ENCODE assay signal across 11 cellular contexts in genomic region chr19:46620267-46620666, GRCh38. TPM values are rescaled to one million over a fixed set of nuclear protein-coding genes. Genes with fewer than 3 reads are reported as not detected.
DNase-seq lines count a peak whose midpoint lies in the region; ATAC-seq and TF ChIP-seq lines count a peak whose summit lies in the region.
"Had no signal": no experiment of that assay in that cellular context is flagged by ENCODE, and none has a peak within 500 bp of the region (broad histone marks: within the 10 kb centered on the region; RNA-seq: fewer than 3 reads in every experiment).

No MANE protein-coding gene starts in this region.

- H3K9me3 ChIP-seq in CD4-positive, CD25-positive, alpha-beta regulatory T cell (ENCODE audit: control insufficient read depth in 2 of 2, low read length in 2 of 2), result no peaks in the 10 kb centered on the region
- no peaks in the 10 kb centered on the region for H3K9me3 ChIP-seq in HEK293 (ENCODE audit: control insufficient read depth, insufficient read depth, low read depth, low read length)

- no peaks in the 10 kb centered on the region for H3K36me3 ChIP-seq in CD4-positive, CD25-positive, alpha-beta regulatory T cell (ENCODE audit: control insufficient read depth, insufficient read depth, low read length)
- H3K36me3 ChIP-seq in HEK293 (ENCODE audit: control insufficient read depth in 2 of 2, insufficient read depth in 1 of 2, low read length in 2 of 2) (no peaks in the 10 kb centered on the region), rectal smooth muscle tissue (ENCODE audit: control insufficient read depth, insufficient read depth, low read length) (no peaks in the 10 kb centered on the region)

- no peak for TF ChIP-seq CTCF in HEK293 (tag by site-specific recombination; IDR thresholded peaks at IDR 0.05)

- H3K9ac ChIP-seq in rectal smooth muscle tissue (ENCODE audit: low read length), result no peak overlapping the region

- POLR2A ChIA-PET in HEK293 (lab: Yijun Ruan, JAX), result interaction anchor here (0.6 to 1.7 kb wide), 3 partner anchors 15 to 147 kb away, joined by 3 to 5 read pairs (median 3); partner anchors contain the start of gene CALM3

- no peak overlapping the region for H3K4me3 ChIP-seq in CD4-positive, CD25-positive, alpha-beta regulatory T cell (ENCODE audit: low read depth, low read length)
- H3K4me3 ChIP-seq in HEK293 (ENCODE audit: low read depth, low read length) (no peak overlapping the region), rectal smooth muscle tissue (ENCODE audit: low read length) (no peak overlapping the region)

- no peak for ATAC-seq in CD4-positive, CD25-positive, alpha-beta regulatory T cell (ENCODE audit: low read depth in 2 of 2)
- ATAC-seq in GM18907 (IDR thresholded peaks at IDR 0.05; ENCODE audit: unreplicated experiment), result no peak

- H3K36me3 Mint-ChIP-seq in CD4-positive, CD25-positive, alpha-beta regulatory T cell, result no peaks in the 10 kb centered on the region
- H3K36me3 Mint-ChIP-seq: activated CD8-positive, alpha-beta memory T cell treated with anti-CD3 and anti-CD28 coated beads, Interleukin-2, amount 10 ng/mL, durations not matched to agents 7 days and 5 days had no signal

- peak overlapping the region in 1 of 3 donors; percentile 98 for H3K27ac Mint-ChIP-seq in CD4-positive, CD25-positive, alpha-beta regulatory T cell

- H3K4me3 Mint-ChIP-seq in CD4-positive, CD25-positive, alpha-beta regulatory T cell, result peak overlapping the region; percentile 22 to 91 (median 88)

- H3K27ac ChIP-seq in CD4-positive, CD25-positive, alpha-beta regulatory T cell (ENCODE audit: insufficient read depth, low read length, poor library complexity, severe bottlenecking), result peak overlapping the region; percentile 76
- H3K27ac ChIP-seq in HEK293 (ENCODE audit: extremely low read depth, low read depth, low read length) (no peak overlapping the region), cingulate gyrus (ENCODE audit: low read depth, low read length) (peak overlapping the region; percentile 20), rectal smooth muscle tissue (ENCODE audit: low read depth, low read length) (peak overlapping the region; percentile 85)

- CTCF ChIA-PET in HEK293 (lab: Yijun Ruan, JAX), result interaction anchor here (0.6 to 14.6 kb wide), 3 partner anchors 13 to 177 kb away, joined by 4 to 327 read pairs (median 6); partner anchors contain the start of gene DACT3

- peaks cover 5 to 78% (median 34%) of the 10 kb centered on the region in 4 donors for H3K4me1 Mint-ChIP-seq in CD4-positive, CD25-positive, alpha-beta regulatory T cell

- H3K4me1 ChIP-seq in CD4-positive, CD25-positive, alpha-beta regulatory T cell (ENCODE audit: control insufficient read depth, insufficient read depth, low read length, poor library complexity, severe bottlenecking), result peaks cover 77% of the 10 kb centered on the region
- H3K4me1 ChIP-seq in HEK293 (ENCODE audit: control insufficient read depth, insufficient read depth, low read length) (no peaks in the 10 kb centered on the region), rectal smooth muscle tissue (ENCODE audit: control insufficient read depth, insufficient read depth, low read length) (peaks cover 33% of the 10 kb centered on the region)

- no peak for DNase-seq in CD4-positive, CD25-positive, alpha-beta regulatory T cell
- DNase-seq in mucosa of gallbladder (ENCODE audit: low spot score) (no peak), NCI-H187 treated with DMSO at 0.1 percent for 48 hours (lab: John Stamatoyannopoulos, UW) (no peak)
- DNase-seq: SW 1271 had no signal

- no peaks in the 10 kb centered on the region for H3K27me3 ChIP-seq in CD4-positive, CD25-positive, alpha-beta regulatory T cell (ENCODE audit: control insufficient read depth, insufficient read depth, low read length)
- H3K27me3 ChIP-seq in rectal smooth muscle tissue (ENCODE audit: control insufficient read depth, insufficient read depth, low read length), result no peaks in the 10 kb centered on the region

- H3K27me3 Mint-ChIP-seq in CD4-positive, CD25-positive, alpha-beta regulatory T cell, result no peaks in the 10 kb centered on the region
- H3K27me3 Mint-ChIP-seq: activated CD8-positive, alpha-beta memory T cell treated with anti-CD3 and anti-CD28 coated beads, Interleukin-2, amount 10 ng/mL, durations not matched to agents 7 days and 5 days had no signal

- H3K9me3 Mint-ChIP-seq in CD4-positive, CD25-positive, alpha-beta regulatory T cell, result peaks cover 0 to 2% (median 0%) of the 10 kb centered on the region in 7 donors

TF ChIP-seq in HEK293, 187 proteins besides CTCF, POLR2A, EP300 and RAD21:
- no peak for TF ChIP-seq ZNF184 (tag by site-specific recombination; IDR thresholded peaks at IDR 0.05)
- TF ChIP-seq, protein P1, sequence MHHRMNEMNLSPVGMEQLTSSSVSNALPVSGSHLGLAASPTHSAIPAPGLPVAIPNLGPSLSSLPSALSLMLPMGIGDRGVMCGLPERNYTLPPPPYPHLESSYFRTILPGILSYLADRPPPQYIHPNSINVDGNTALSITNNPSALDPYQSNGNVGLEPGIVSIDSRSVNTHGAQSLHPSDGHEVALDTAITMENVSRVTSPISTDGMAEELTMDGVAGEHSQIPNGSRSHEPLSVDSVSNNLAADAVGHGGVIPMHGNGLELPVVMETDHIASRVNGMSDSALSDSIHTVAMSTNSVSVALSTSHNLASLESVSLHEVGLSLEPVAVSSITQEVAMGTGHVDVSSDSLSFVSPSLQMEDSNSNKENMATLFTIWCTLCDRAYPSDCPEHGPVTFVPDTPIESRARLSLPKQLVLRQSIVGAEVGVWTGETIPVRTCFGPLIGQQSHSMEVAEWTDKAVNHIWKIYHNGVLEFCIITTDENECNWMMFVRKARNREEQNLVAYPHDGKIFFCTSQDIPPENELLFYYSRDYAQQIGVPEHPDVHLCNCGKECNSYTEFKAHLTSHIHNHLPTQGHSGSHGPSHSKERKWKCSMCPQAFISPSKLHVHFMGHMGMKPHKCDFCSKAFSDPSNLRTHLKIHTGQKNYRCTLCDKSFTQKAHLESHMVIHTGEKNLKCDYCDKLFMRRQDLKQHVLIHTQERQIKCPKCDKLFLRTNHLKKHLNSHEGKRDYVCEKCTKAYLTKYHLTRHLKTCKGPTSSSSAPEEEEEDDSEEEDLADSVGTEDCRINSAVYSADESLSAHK (tag by site-specific recombination; IDR thresholded peaks at IDR 0.05), result no peak
- TF ChIP-seq ZNF114 (tag by site-specific recombination; IDR thresholded peaks at IDR 0.05), result no peak
- TF ChIP-seq IKZF3 (tag by site-specific recombination; IDR thresholded peaks at IDR 0.05), result no peak
- 0 out of 2 replicates have a peak, but pooled peaks have one; percentile 13 for TF ChIP-seq SCRT2 (tag by site-specific recombination; IDR thresholded peaks at IDR 0.05)
- no peak for TF ChIP-seq FEZF1 (tag by site-specific recombination; IDR thresholded peaks at IDR 0.05)
- TF ChIP-seq ATF2 (tag by site-specific recombination; IDR thresholded peaks at IDR 0.05; ENCODE audit: low read depth), result no peak
- TF ChIP-seq ZNF416 (tag by site-specific recombination; IDR thresholded peaks at IDR 0.05), result no peak

RNA-seq across cellular contexts. Expression of gene PTGIR, which starts 4.6 kb away (rescaled TPM):
- 8.6 TPM for total RNA-seq in CD4-positive, CD25-positive, alpha-beta regulatory T cell
- polyA plus RNA-seq in CD4-positive, CD25-positive, alpha-beta regulatory T cell, result 10 to 100 TPM in 2 of 4 donors, 1 to 10 TPM in 1, under 1 TPM in 1; 0.31 to 16.8 (median 10.1) TPM
- 1.7 TPM for total RNA-seq in mucosa of gallbladder

RNA-seq across cellular contexts. Expression of gene GNG8, which starts 15.7 kb away (rescaled TPM):
- total RNA-seq in CD4-positive, CD25-positive, alpha-beta regulatory T cell, result not detected
- 10 to 100 TPM in 1 of 4 donors, 1 to 10 TPM in 2, not detected in 1; 6.8 to 15.7 (median 8.6) TPM for polyA plus RNA-seq in CD4-positive, CD25-positive, alpha-beta regulatory T cell
- total RNA-seq in mucosa of gallbladder, result not detected
- total RNA-seq: liver, subcutaneous adipose tissue had no signal
- polyA plus RNA-seq: liver had no signal

RNA-seq across cellular contexts. Expression of gene CALM3, which starts 19.1 kb away (rescaled TPM):
- 286 TPM for total RNA-seq in CD4-positive, CD25-positive, alpha-beta regulatory T cell
- polyA plus RNA-seq in CD4-positive, CD25-positive, alpha-beta regulatory T cell, result 100 to 1,000 TPM; 207 to 361 (median 286) TPM
- 325 TPM for total RNA-seq in mucosa of gallbladder

RNA-seq across cellular contexts. Expression of gene DACT3, which starts 40.7 kb away (rescaled TPM):
- total RNA-seq in CD4-positive, CD25-positive, alpha-beta regulatory T cell, result not detected
- not detected for polyA plus RNA-seq in CD4-positive, CD25-positive, alpha-beta regulatory T cell
- total RNA-seq in mucosa of gallbladder, result 31.0 TPM
